Comparison of ENCODE assay signal across 22 cellular contexts in the genomic region with DNA sequence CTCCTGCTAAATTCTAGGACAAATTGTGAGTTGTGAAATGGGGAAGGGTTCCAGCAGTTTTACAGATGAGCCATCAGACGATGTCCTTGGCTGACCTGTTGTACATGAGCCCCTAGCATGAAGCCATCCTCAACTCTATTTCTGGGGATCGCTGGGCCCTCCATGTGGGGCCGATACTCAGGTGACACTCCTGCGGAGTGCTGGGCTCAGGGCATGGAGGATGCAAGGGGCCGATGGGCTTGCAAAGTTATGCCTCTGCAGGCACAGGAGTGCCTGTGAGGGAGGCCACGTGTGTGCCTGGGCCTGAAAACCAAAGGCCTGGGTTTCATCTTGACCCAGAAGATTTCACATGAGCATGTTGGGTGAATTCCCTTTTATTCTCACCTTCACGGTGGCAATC.
"Had no signal": no experiment of that assay in that cellular context is flagged by ENCODE, and none has a peak within 500 bp of the region (broad histone marks: within the 10 kb centered on the region; RNA-seq: fewer than 3 reads in every experiment).

No MANE protein-coding gene starts in this region.

- H3K4me3 Mint-ChIP-seq: dendritic cell treated with granulocyte-macrophage colony-stimulating factor and Interleukin-4, amounts not matched to agents 40 ng/mL and 50 ng/mL, for 4 days; effector memory CD8-positive, alpha-beta T cell; endodermal cell; mesothelial cell of epicardium had no signal

- H3K4me1 ChIP-seq: colonic mucosa, gastrocnemius medialis, heart right ventricle, left lung, lower lobe of right lung had no signal

- H3K27ac Mint-ChIP-seq: dendritic cell treated with granulocyte-macrophage colony-stimulating factor and Interleukin-4, amounts not matched to agents 40 ng/mL and 50 ng/mL, for 4 days; effector memory CD8-positive, alpha-beta T cell; endodermal cell; mesothelial cell of epicardium had no signal

- ATAC-seq: effector memory CD8-positive, alpha-beta T cell; esophagus mucosa; gastrocnemius medialis; heart right ventricle; left cardiac atrium; left lung; left ventricle myocardium superior; lower lobe of right lung had no signal

- H3K27me3 ChIP-seq: colonic mucosa, gastrocnemius medialis, left lung had no signal

- H3K36me3 ChIP-seq: colonic mucosa, gastrocnemius medialis, heart right ventricle, left lung, lower lobe of right lung had no signal

- H3K36me3 Mint-ChIP-seq: mesothelial cell of epicardium had no signal

- H3K9me3 ChIP-seq: colonic mucosa, gastrocnemius medialis, heart right ventricle, left lung had no signal

- DNase-seq: colonic mucosa; cortex of kidney; effector CD8-positive, alpha-beta T cell; effector memory CD8-positive, alpha-beta T cell; endodermal cell; erythroblast; foreskin fibroblast; foreskin melanocyte; gastrocnemius medialis; glutamatergic neuron; head of caudate nucleus; heart right ventricle; hippocampal formation; left cardiac atrium; left lung; left ventricle myocardium superior; lower lobe of right lung; mesenchymal stem cell had no signal

- H3K4me3 ChIP-seq: colonic mucosa, gastrocnemius medialis, heart right ventricle, left lung, lower lobe of right lung had no signal

- H3K27ac ChIP-seq: colonic mucosa, epithelial cell of prostate, gastrocnemius medialis, heart right ventricle, left lung, lower lobe of right lung had no signal

- H3K27me3 Mint-ChIP-seq: dendritic cell treated with granulocyte-macrophage colony-stimulating factor and Interleukin-4, amounts not matched to agents 40 ng/mL and 50 ng/mL, for 4 days; effector memory CD8-positive, alpha-beta T cell had no signal

- H3K4me1 Mint-ChIP-seq: endodermal cell, mesothelial cell of epicardium had no signal

- H3K9me3 Mint-ChIP-seq: endodermal cell had no signal
